ENCODE assay signal across 9 cellular contexts in genomic region chr3:187165144-187165543, GRCh38. TPM values are rescaled to one million over a fixed set of nuclear protein-coding genes. Genes with fewer than 3 reads are reported as not detected.
A peak's percentile ranks its signal among the peaks of the same experiment; 100 is the strongest.
DNase-seq lines count a peak whose midpoint lies in the region; ATAC-seq and TF ChIP-seq lines count a peak whose summit lies in the region.
"Had no signal": no experiment of that assay in that cellular context is flagged by ENCODE, and none has a peak within 500 bp of the region (broad histone marks: within the 10 kb centered on the region; RNA-seq: fewer than 3 reads in every experiment).

No MANE protein-coding gene starts in this region.

- H3K4me3 ChIP-seq in fibroblast of villous mesenchyme (ENCODE audit: low read depth, low read length) (no peak overlapping the region), osteoblast (ENCODE audit: insufficient read depth, low read length) (no peak overlapping the region)

- ATAC-seq in HG02938 (IDR thresholded peaks at IDR 0.05; ENCODE audit: unreplicated experiment) (no peak), HG02852 (IDR thresholded peaks at IDR 0.05; ENCODE audit: unreplicated experiment) (no peak)

- no peak overlapping the region for H2AFZ ChIP-seq in osteoblast (ENCODE audit: low read length)

- H3K27ac ChIP-seq in osteoblast (ENCODE audit: low read depth, low read length): no peak overlapping the region

- H3K4me2 ChIP-seq in osteoblast (ENCODE audit: insufficient read depth, low read length): no peak overlapping the region

- H4K20me1 ChIP-seq in osteoblast (ENCODE audit: insufficient read depth, low read length): no peaks in the 10 kb centered on the region

- in situ Hi-C loops in Caki2 (cut with HindIII; ENCODE audit: low pct_unique_long_range_greater_than_20kb, low sequenced_read_pairs): no loop called here

- no peaks in the 10 kb centered on the region for H3K9me3 ChIP-seq in osteoblast (ENCODE audit: low read depth, low read length)

- TF ChIP-seq CTCF in fibroblast of villous mesenchyme (IDR thresholded peaks at IDR 0.05; ENCODE audit: insufficient read depth, low read depth, low read length) (peak; percentile 69), osteoblast (IDR thresholded peaks at IDR 0.05; ENCODE audit: extremely low read depth, low read depth, low read length) (peak; percentile 74)

- no peaks in the 10 kb centered on the region for H3K36me3 ChIP-seq in osteoblast (ENCODE audit: insufficient read depth, low read length)

- DNase-seq in Caki2 (ENCODE audit: low read depth): peak; percentile 64
- DNase-seq in HK-2 (ENCODE audit: unreplicated experiment): peak; percentile 11
- peak; percentile 62 to 87 for DNase-seq in NCI-H524 (lab: John Stamatoyannopoulos, UW)
- DNase-seq in activated CD4-positive, alpha-beta T cell treated with anti-CD3 and anti-CD28 coated beads, Interleukin-2, amount 50 U/mL, for 48 hours: peak; percentile 5 to 13
- DNase-seq in fibroblast of villous mesenchyme (ENCODE audit: low read depth): peak; percentile 69
- DNase-seq in osteoblast (ENCODE audit: insufficient read length, low spot score, missing footprints): no peak

- peaks cover 12% of the 10 kb centered on the region for H3K27me3 ChIP-seq in osteoblast (ENCODE audit: insufficient read depth, low read length)

- H3K79me2 ChIP-seq in osteoblast (ENCODE audit: insufficient read depth, low read length): no peaks in the 10 kb centered on the region

- peaks cover 7% of the 10 kb centered on the region for H3K4me1 ChIP-seq in osteoblast (ENCODE audit: insufficient read depth, low read length)

RNA-seq across cellular contexts. Expression of gene RPL39L, which starts 25.8 kb away (rescaled TPM):
- total RNA-seq in Caki2 (2014; rRNA removed; shearing (Covaris generic); ENCODE audit: low replicate concordance): 76.5 and 111 TPM in 2 replicates
- total RNA-seq in fibroblast of villous mesenchyme: 24.2 and 24.8 TPM in 2 replicates
- 7.6 and 9.1 TPM in 2 replicates for total RNA-seq in osteoblast

RNA-seq across cellular contexts. Expression of gene RTP1, which starts 32.1 kb away (rescaled TPM):
- total RNA-seq in Caki2 (2014; rRNA removed; shearing (Covaris generic); ENCODE audit: low replicate concordance): not detected in 2 replicates
- total RNA-seq in fibroblast of villous mesenchyme (not detected in 2 replicates), osteoblast (not detected in 2 replicates)
- total RNA-seq: T-helper 2 cell treated with Interferon-gamma antibody and Interleukin-4, amounts not matched to agents 100 ng/mL and 5 ng/mL, for 36 hours had no signal
